22 cellular contexts compared by ENCODE assay signal in genomic region chr11:1751999-1752906, GRCh38. TPM values are rescaled to one million over a fixed set of nuclear protein-coding genes. Genes with fewer than 3 reads are reported as not detected.
A peak's percentile ranks its signal among the peaks of the same experiment; 100 is the strongest.
DNase-seq lines count a peak whose midpoint lies in the region; ATAC-seq and TF ChIP-seq lines count a peak whose summit lies in the region.
"Had no signal": no experiment of that assay in that cellular context is flagged by ENCODE, and none has a peak within 500 bp of the region (broad histone marks: within the 10 kb centered on the region; RNA-seq: fewer than 3 reads in every experiment).

No MANE protein-coding gene starts in this region.

- CTCF ChIA-PET in SK-N-SH (lab: Yijun Ruan, JAX), result interaction anchor here (0.9 to 5.4 kb wide), 7 partner anchors 59 to 404 kb away, joined by 3 to 39 read pairs (median 3); no protein-coding TSS in a partner anchor

- peak overlapping the region in 1 of 2 experiments; percentile 88; a peak in 2 of 4 replicates for H3K27ac ChIP-seq in SK-N-SH (ENCODE audit: low read depth in 2 of 2, low read length in 1 of 2)
- no peak overlapping the region for H3K27ac ChIP-seq in right cardiac atrium (ENCODE audit: low read length)
- H3K27ac ChIP-seq: brain microvascular endothelial cell, epithelial cell of prostate, uterus had no signal

- POLR2A ChIA-PET in SK-N-SH (lab: Yijun Ruan, JAX), result no interaction called here

- ATAC-seq in right cardiac atrium (no peak), GM19452 (IDR thresholded peaks at IDR 0.05; ENCODE audit: unreplicated experiment) (no peak), HG03432 (IDR thresholded peaks at IDR 0.05; ENCODE audit: unreplicated experiment) (no peak)
- ATAC-seq: stimulated activated naive CD8-positive, alpha-beta T cell treated with anti-CD3 and anti-CD28 coated beads, Interleukin-15, amount 100 ng/mL, for 72 hours had no signal

- no peaks in the 10 kb centered on the region for H3K9me3 ChIP-seq in SK-N-SH
- H3K9me3 ChIP-seq in right cardiac atrium (ENCODE audit: control insufficient read depth, low read length), result no peaks in the 10 kb centered on the region
- no peaks in the 10 kb centered on the region for H3K9me3 ChIP-seq in skeletal muscle satellite cell (replicated peaks; ENCODE audit: low read length)
- H3K9me3 ChIP-seq: HAP-1, uterus had no signal

- H3K4me2 ChIP-seq in SK-N-SH (no peak overlapping the region), skeletal muscle satellite cell (ENCODE audit: low read length) (no peak overlapping the region)

- no peak overlapping the region for H3K9ac ChIP-seq in SK-N-SH
- peak overlapping the region; percentile 69 for H3K9ac ChIP-seq in skeletal muscle satellite cell (ENCODE audit: low read depth, low read length)

- no peaks in the 10 kb centered on the region for H3K9me2 ChIP-seq in SK-N-SH

- H3K36me3 ChIP-seq in SK-N-SH (replicated peaks in 1 of 2; ENCODE audit: control insufficient read depth in 1 of 2, insufficient read depth in 2 of 2, low read length in 1 of 2) (peaks cover 0 to 22% of the 10 kb centered on the region in 2 experiments), skeletal muscle satellite cell (ENCODE audit: insufficient read depth, low read length) (peaks cover 37% of the 10 kb centered on the region)
- H3K36me3 ChIP-seq: HAP-1, uterus had no signal

- no peak overlapping the region for H3K4me3 ChIP-seq in SK-N-SH (ENCODE audit: low read depth in 2 of 2, low read length in 1 of 2)
- H3K4me3 ChIP-seq in right cardiac atrium (ENCODE audit: low read length), result no peak overlapping the region
- no peak overlapping the region for H3K4me3 ChIP-seq in skeletal muscle satellite cell (ENCODE audit: low read length)
- H3K4me3 ChIP-seq: HAP-1, uterus had no signal

- TF ChIP-seq RAD21 in SK-N-SH (IDR thresholded peaks at IDR 0.05; ENCODE audit: low read length), result no peak

- H4K20me1 ChIP-seq in SK-N-SH (ENCODE audit: insufficient read depth), result 0 out of 2 replicates have a peak, but pooled peaks cover 3% of the 10 kb centered on the region

- peaks cover 0 to 53% of the 10 kb centered on the region in 2 experiments; a peak in 1 of 4 replicates for H3K4me1 ChIP-seq in SK-N-SH (ENCODE audit: control insufficient read depth in 1 of 2, insufficient read depth in 2 of 2, low read depth in 1 of 2, low read length in 1 of 2)
- peaks cover 9% of the 10 kb centered on the region for H3K4me1 ChIP-seq in right cardiac atrium (ENCODE audit: control insufficient read depth, insufficient read depth, low read length)
- peaks cover 33% of the 10 kb centered on the region for H3K4me1 ChIP-seq in skeletal muscle satellite cell (ENCODE audit: control insufficient read depth, insufficient read depth, low read length)
- H3K4me1 ChIP-seq: HAP-1 had no signal

- DNase-seq in GM10266 (ENCODE audit: extremely low spot score), result peak; percentile 41
- DNase-seq in SK-N-SH, result peak; percentile 94
- DNase-seq in right cardiac atrium, result peak in 2 of 3 donors; percentile 47 to 61
- no peak for DNase-seq in NCI-H2227 (lab: John Stamatoyannopoulos, UW; ENCODE audit: unreplicated experiment)
- DNase-seq in NCI-H510A treated with DMSO at 0.1 percent for 48 hours (lab: John Stamatoyannopoulos, UW), result no peak
- DNase-seq: activated naive CD4-positive, alpha-beta T cell treated with Interleukin-2 at 50 U/mL for 16 hours; brain microvascular endothelial cell; CD8-positive, alpha-beta memory T cell; naive B cell; NCI-H146; NCI-H345; stimulated activated naive CD8-positive, alpha-beta T cell treated with anti-CD3 and anti-CD28 coated beads, Interleukin-15, amount 100 ng/mL, for 72 hours; uterus had no signal

- no peak overlapping the region for H2AFZ ChIP-seq in SK-N-SH (ENCODE audit: low read depth)

- TF ChIP-seq CTCF in GM10266 (IDR thresholded peaks at IDR 0.05; ENCODE audit: control insufficient read depth, insufficient read depth, low read depth, missing control alignments) (no peak), SK-N-SH (IDR thresholded peaks at IDR 0.05) (no peak)

- no peaks in the 10 kb centered on the region for H3K79me2 ChIP-seq in SK-N-SH (ENCODE audit: insufficient read depth)

- H3K27me3 ChIP-seq in SK-N-SH (ENCODE audit: insufficient read depth) (no peaks in the 10 kb centered on the region), right cardiac atrium (ENCODE audit: control insufficient read depth, insufficient read depth) (no peaks in the 10 kb centered on the region), skeletal muscle satellite cell (ENCODE audit: control insufficient read depth, insufficient read depth, low read length) (no peaks in the 10 kb centered on the region)
- H3K27me3 ChIP-seq: brain microvascular endothelial cell had no signal

- H3F3A ChIP-seq in SK-N-SH (replicated peaks; ENCODE audit: insufficient read depth), result no peaks in the 10 kb centered on the region

- intact Hi-C loops in right cardiac atrium (cut with DNase I), result no loop called here

- peak in 1 of 2 experiments; percentile 43; a peak in 1 of 4 replicates for TF ChIP-seq EP300 in SK-N-SH (IDR thresholded peaks at IDR 0.05; ENCODE audit: borderline replicate concordance in 1 of 2, low read depth in 1 of 2, low read length in 1 of 2)

- 80% methylated on average over 10 of the region's 24 CpGs for WGBS in SK-N-SH (ENCODE audit: low lambda C conversion rate)
- WGBS in right cardiac atrium, result 83% methylated on average over 24 of the region's 24 CpGs

TF ChIP-seq in SK-N-SH, 30 proteins besides CTCF, POLR2A, EP300 and RAD21:
- TF ChIP-seq MXI1 (IDR thresholded peaks at IDR 0.05; ENCODE audit: low read depth, low read length) (peak; percentile 22; the same call in 1 of the 2 replicates), GATA2 (CRISPR knock-in tag; IDR thresholded peaks at IDR 0.05) (peak; percentile 95), RCOR1 (IDR thresholded peaks at IDR 0.05; ENCODE audit: low read length) (no peak), SIN3A (IDR thresholded peaks at IDR 0.05; ENCODE audit: borderline replicate concordance, low read depth, low read length) (no peak), NRF1 (IDR thresholded peaks at IDR 0.05; ENCODE audit: low read depth, low read length) (no peak), MEF2A (IDR thresholded peaks at IDR 0.05; ENCODE audit: borderline replicate concordance, low read depth) (no peak), FOXJ3 (CRISPR knock-in tag; IDR thresholded peaks at IDR 0.05) (peak; percentile 72; the same call in 1 of the 2 replicates)

RNA-seq across cellular contexts. Expression of gene IFITM10, which starts 1.9 kb away (rescaled TPM):
- polyA plus RNA-seq in SK-N-SH (2012; rRNA removed) (0.21 and 0.31 TPM in 2 replicates), right cardiac atrium (0.25 TPM)
- polyA plus RNA-seq in SK-N-SH (2012; cell fraction: cytosol; rRNA removed), result 0.13 and 0.24 TPM in 2 replicates
- polyA plus RNA-seq in SK-N-SH (2012; cell fraction: nucleus; rRNA removed), result 1.0 and 1.2 TPM in 2 replicates
- total RNA-seq in right cardiac atrium, result 1 to 10 TPM in 1 of 4 donors, under 1 TPM in 3; 0.48 to 1.0 (median 0.59) TPM
- total RNA-seq in skeletal muscle satellite cell (2012; rRNA removed), result 2.4 and 8.4 TPM in 2 replicates

RNA-seq across cellular contexts. Expression of gene CTSD, which starts 11.5 kb away (rescaled TPM):
- polyA plus RNA-seq in SK-N-SH (2012; rRNA removed), result 93.0 and 187 TPM in 2 replicates
- 58.5 and 113 TPM in 2 replicates for polyA plus RNA-seq in SK-N-SH (2012; cell fraction: cytosol; rRNA removed)
- polyA plus RNA-seq in SK-N-SH (2012; cell fraction: nucleus; rRNA removed), result 234 TPM in 2 replicates
- 100 to 1,000 TPM; 674 to 717 (median 700) TPM for total RNA-seq in right cardiac atrium
- 748 TPM for polyA plus RNA-seq in right cardiac atrium
- total RNA-seq in skeletal muscle satellite cell (2012; rRNA removed), result 96.6 and 121 TPM in 2 replicates

RNA-seq across cellular contexts. Expression of gene KRTAP5-6, which starts 55.3 kb away (rescaled TPM):
- polyA plus RNA-seq in SK-N-SH (2012; rRNA removed) (not detected in 2 replicates), right cardiac atrium (not detected)
- not detected in 2 replicates for polyA plus RNA-seq in SK-N-SH (2012; cell fraction: cytosol; rRNA removed)
- polyA plus RNA-seq in SK-N-SH (2012; cell fraction: nucleus; rRNA removed), result not detected in 2 replicates
- not detected for total RNA-seq in right cardiac atrium
- total RNA-seq in skeletal muscle satellite cell (2012; rRNA removed), result not detected in 2 replicates
- total RNA-seq: CD8-positive, alpha-beta memory T cell; Daoy; frontal cortex; HT1080; lung microvascular endothelial cell; uterus had no signal
- polyA plus RNA-seq: CD8-positive, alpha-beta memory T cell had no signal

Comparison
In these comparisons a context has a peak if more than half of its experiments do, and no peak if none do; other contexts are left out.
1. DNase-seq: peak in GM10266 (single experiment), SK-N-SH (single experiment) and right cardiac atrium (2 of 3); none in NCI-H2227 (single experiment) and NCI-H510A treated with DMSO at 0.1 percent for 48 hours (single experiment).